Comparison of ENCODE assay signal across 2 cellular contexts in the genomic region with DNA sequence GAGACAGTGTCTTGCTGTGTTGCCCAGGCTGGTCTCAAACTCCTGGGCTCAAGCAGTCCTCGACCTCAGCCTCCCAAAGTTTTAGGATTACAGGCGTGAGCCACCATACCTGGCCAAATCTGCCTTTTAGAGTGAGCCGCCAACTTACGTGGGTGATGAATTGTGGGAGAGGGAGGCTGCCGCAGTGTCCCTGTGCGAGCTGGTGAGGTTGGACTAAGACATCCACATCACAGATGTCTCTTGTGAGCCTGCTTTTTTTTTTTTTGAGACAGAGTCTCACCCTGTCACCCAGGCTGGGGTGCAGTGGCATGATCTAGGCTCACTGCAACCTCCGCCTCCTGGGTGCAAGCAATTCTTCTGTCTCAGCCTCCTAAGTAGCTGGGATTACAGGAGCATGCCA. TPM values are rescaled to one million over a fixed set of nuclear protein-coding genes. Genes with fewer than 3 reads are reported as not detected.
"Had no signal": no experiment of that assay in that cellular context is flagged by ENCODE, and none has a peak within 500 bp of the region (broad histone marks: within the 10 kb centered on the region; RNA-seq: fewer than 3 reads in every experiment).

No MANE protein-coding gene starts in this region.

RNA-seq across cellular contexts. Expression of gene OPRD1, which starts 42.4 kb away (rescaled TPM):
- total RNA-seq: G401, GM12878 had no signal
